Comparison of ENCODE assay signal across 8 cellular contexts in the genomic region with DNA sequence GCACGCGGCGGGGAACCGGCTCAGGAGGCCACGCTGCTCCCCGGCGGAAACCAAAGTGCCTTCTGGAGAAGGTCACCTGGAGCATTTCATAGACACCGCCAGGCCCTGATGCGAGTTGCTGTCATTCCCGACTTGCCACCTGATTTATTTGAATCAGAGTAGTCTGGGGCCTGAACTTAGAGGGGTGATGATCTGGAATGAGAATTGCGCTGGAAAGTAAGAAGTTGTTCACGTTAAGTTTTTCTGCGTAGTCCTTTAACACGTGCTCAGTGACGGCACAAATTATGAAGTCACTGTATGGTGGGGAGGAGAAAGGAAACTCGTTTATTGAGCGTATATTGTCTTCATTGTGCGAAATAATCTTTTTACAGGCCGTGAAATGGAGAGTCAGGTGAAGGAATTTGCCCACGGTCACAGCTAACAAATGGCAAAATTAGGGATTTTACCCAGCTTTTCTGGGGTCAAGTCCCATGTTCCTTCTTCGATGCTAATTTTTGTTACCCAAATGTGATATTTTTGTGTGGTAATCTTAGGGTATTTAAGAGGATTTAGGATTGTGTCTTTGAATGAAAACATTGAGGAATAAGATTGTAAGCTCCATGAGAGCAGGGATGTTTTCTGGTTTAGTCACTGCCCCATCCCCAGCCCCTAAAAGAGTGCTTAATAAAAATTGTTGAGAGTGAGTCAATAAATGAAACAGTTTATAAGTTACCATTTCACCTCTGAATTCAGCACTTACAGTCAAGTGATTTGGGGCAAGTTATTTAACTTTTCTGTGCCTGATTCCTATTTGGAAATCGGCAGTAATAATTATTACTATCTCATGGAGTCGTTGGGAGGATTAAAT. TPM values are rescaled to one million over a fixed set of nuclear protein-coding genes. Genes with fewer than 3 reads are reported as not detected.
A peak's percentile ranks its signal among the peaks of the same experiment; 100 is the strongest.
DNase-seq lines count a peak whose midpoint lies in the region; ATAC-seq and TF ChIP-seq lines count a peak whose summit lies in the region.

No MANE protein-coding gene starts in this region.

- intact Hi-C loops in esophagus muscularis mucosa (cut with DNase I) (loop anchor here (5.0 kb wide), 1 partner anchor 50 kb away; no protein-coding TSS in a partner anchor), natural killer cell (cut with micrococcal nuclease) (loop anchor here (2.0 to 5.0 kb wide), 4 partner anchors 50 to 205 kb away; a partner anchor contains a TSS)

- H3K27me3 ChIP-seq in WERI-Rb-1 (ENCODE audit: insufficient read depth, low read depth, severe bottlenecking) (no peaks in the 10 kb centered on the region), esophagus muscularis mucosa (peaks cover 0 to 3% (median 0%) of the 10 kb centered on the region in 4 donors)

- no peak for TF ChIP-seq EP300 in esophagus muscularis mucosa (IDR thresholded peaks at IDR 0.05)

- H3K4me1 Mint-ChIP-seq in natural killer cell = peaks cover 39 to 49% of the 10 kb centered on the region in 2 donors

- DNase-seq in DMS 273 (lab: John Stamatoyannopoulos, UW; ENCODE audit: unreplicated experiment) = peak; percentile 77
- no peak for DNase-seq in DMS 273 treated with DMSO at 0.1 percent for 48 hours (lab: John Stamatoyannopoulos, UW)
- DNase-seq in WERI-Rb-1 = no peak
- peak; percentile 93 for DNase-seq in esophagus muscularis mucosa (ENCODE audit: extremely low spot score)
- no peak for DNase-seq in natural killer cell
- DNase-seq in NCI-H1417 treated with DMSO at 0.1 percent for 48 hours (lab: John Stamatoyannopoulos, UW) = no peak

- WGBS in esophagus muscularis mucosa = 12% methylated on average over 23 of the region's 23 CpGs

- peak overlapping the region; percentile 98 to 100 for H3K27ac Mint-ChIP-seq in natural killer cell

- no peaks in the 10 kb centered on the region for H3K27me3 Mint-ChIP-seq in natural killer cell (ENCODE audit: low read depth in 2 of 2)

- H3K9me3 ChIP-seq in WERI-Rb-1 (ENCODE audit: severe bottlenecking) (no peaks in the 10 kb centered on the region), esophagus muscularis mucosa (no peaks in the 10 kb centered on the region)

- H3K9me3 Mint-ChIP-seq in natural killer cell = no peaks in the 10 kb centered on the region

- H3K4me3 ChIP-seq in WERI-Rb-1 (ENCODE audit: low read depth, low read length) (peak overlapping the region; percentile 74), esophagus muscularis mucosa (peak overlapping the region; percentile 69 to 94 (median 88))

- H3K27ac ChIP-seq in WERI-Rb-1 = peak overlapping the region; percentile 92
- H3K27ac ChIP-seq in esophagus muscularis mucosa (replicated peaks in 1 of 4) = peak overlapping the region; percentile 87 to 96 (median 94)

- H3K36me3 ChIP-seq in WERI-Rb-1 = peaks cover 14% of the 10 kb centered on the region
- H3K36me3 ChIP-seq in esophagus muscularis mucosa = no peaks in the 10 kb centered on the region

- H3K4me1 ChIP-seq in esophagus muscularis mucosa = peaks cover 30 to 67% (median 60%) of the 10 kb centered on the region in 4 donors

- no peak for TF ChIP-seq POLR2A in esophagus muscularis mucosa (IDR thresholded peaks at IDR 0.05; ENCODE audit: low read depth)

- ATAC-seq in HG03460 (IDR thresholded peaks at IDR 0.05; ENCODE audit: unreplicated experiment) (peak; percentile 4), natural killer cell (peak; percentile 17 to 41 (median 24)), GM18858 (IDR thresholded peaks at IDR 0.05; ENCODE audit: unreplicated experiment) (no peak)

- H3K36me3 Mint-ChIP-seq in natural killer cell = no peaks in the 10 kb centered on the region

- peak overlapping the region; percentile 100 for H3K4me3 Mint-ChIP-seq in natural killer cell

- TF ChIP-seq CTCF in WERI-Rb-1 (IDR thresholded peaks at IDR 0.05; ENCODE audit: low read depth, low read length) (no peak), esophagus muscularis mucosa (IDR thresholded peaks at IDR 0.05) (no peak), natural killer cell (IDR thresholded peaks at IDR 0.05) (no peak)

RNA-seq across cellular contexts. Expression of a gene that starts 46.4 kb away (rescaled TPM):
- total RNA-seq in esophagus muscularis mucosa (100 to 1,000 TPM; 194 to 469 (median 307) TPM), natural killer cell (10 to 100 TPM; 10.7 to 18.4 (median 11.4) TPM)

Comparison
In these comparisons a context has a peak if more than half of its experiments do, and no peak if none do; other contexts are left out.
1. DNase-seq: peak in DMS 273 (single experiment) and esophagus muscularis mucosa (single experiment); none in DMS 273 treated with DMSO at 0.1 percent for 48 hours (single experiment), WERI-Rb-1 (single experiment), natural killer cell (single experiment) and NCI-H1417 treated with DMSO at 0.1 percent for 48 hours (single experiment).
2. RNA of a gene that starts 46.4 kb away (total RNA-seq): 194 to 469 TPM in esophagus muscularis mucosa; 10.7 to 18.4 TPM in natural killer cell; every median in the first group is over 10 times any median in the second.